In genomic region chr17:82257473-82257872, GRCh38 we compare ENCODE assay signal across 8 cellular contexts. TPM values are rescaled to one million over a fixed set of nuclear protein-coding genes. Genes with fewer than 3 reads are reported as not detected.
DNase-seq lines count a peak whose midpoint lies in the region; ATAC-seq and TF ChIP-seq lines count a peak whose summit lies in the region.

No MANE protein-coding gene starts in this region.

- H3K27ac Mint-ChIP-seq in progenitor cell of endocrine pancreas, result peak overlapping the region; percentile 81

- intact Hi-C loops in lower leg skin (cut with DNase I; ENCODE audit: low total_unique reads), result no loop called here

- ATAC-seq in esophagus mucosa, result peak; percentile 52
- ATAC-seq in HG03342 (IDR thresholded peaks at IDR 0.05; ENCODE audit: unreplicated experiment), result no peak
- no peak for ATAC-seq in HG03378 (IDR thresholded peaks at IDR 0.05; ENCODE audit: unreplicated experiment)

- no peak overlapping the region for H3K4me3 ChIP-seq in lower leg skin (ENCODE audit: low read depth, poor library complexity, severe bottlenecking)

- H3K4me1 Mint-ChIP-seq in progenitor cell of endocrine pancreas (ENCODE audit: low read depth), result no peaks in the 10 kb centered on the region

- TF ChIP-seq CTCF in progenitor cell of endocrine pancreas (IDR thresholded peaks at IDR 0.05; ENCODE audit: unreplicated experiment) (no peak), lower leg skin (IDR thresholded peaks at IDR 0.05) (no peak)

- H3K9me3 Mint-ChIP-seq in progenitor cell of endocrine pancreas (ENCODE audit: low read depth), result peaks cover 3% of the 10 kb centered on the region

- WGBS in lower leg skin, 2 donors, result 45 to 55% methylated on average over 10 of the region's 10 CpGs

- TF ChIP-seq POLR2A in lower leg skin (IDR thresholded peaks at IDR 0.05), result no peak

- H3K36me3 Mint-ChIP-seq in progenitor cell of endocrine pancreas (ENCODE audit: insufficient read depth), result peaks cover 53% of the 10 kb centered on the region

- H3K27me3 Mint-ChIP-seq in progenitor cell of endocrine pancreas, result no peaks in the 10 kb centered on the region

- DNase-seq in GM03348 (ENCODE audit: low spot score) (peak; percentile 53), progenitor cell of endocrine pancreas (ENCODE audit: low spot score, unreplicated experiment) (no peak), ecto neural progenitor cell (ENCODE audit: low spot score) (no peak), lower leg skin (ENCODE audit: low spot score in 2 of 2) (no peak)
- DNase-seq in activated CD8-positive, alpha-beta memory T cell treated with anti-CD3 and anti-CD28 coated beads for 1 hour (ENCODE audit: extremely low read depth in 1 of 2, low read depth in 1 of 2), result peak; percentile 57 to 59

- H3K4me3 Mint-ChIP-seq in progenitor cell of endocrine pancreas (ENCODE audit: low read depth), result no peak overlapping the region

RNA-seq across cellular contexts. Expression of gene CSNK1D, which starts 16.0 kb away (rescaled TPM):
- total RNA-seq in esophagus mucosa (65.7 TPM), progenitor cell of endocrine pancreas (224 and 227 TPM in 2 replicates), lower leg skin (10 to 100 TPM; 46.0 to 88.4 (median 56.4) TPM)

RNA-seq across cellular contexts. Expression of gene SLC16A3, which starts 28.6 kb away (rescaled TPM):
- total RNA-seq in esophagus mucosa (50.0 TPM), progenitor cell of endocrine pancreas (5.4 and 5.9 TPM in 2 replicates), lower leg skin (10 to 100 TPM; 10.0 to 18.5 (median 15.2) TPM)

RNA-seq across cellular contexts. Expression of gene CCDC57, which starts 44.8 kb away (rescaled TPM):
- total RNA-seq in esophagus mucosa (23.2 TPM), progenitor cell of endocrine pancreas (79.0 and 79.3 TPM in 2 replicates), lower leg skin (10 to 100 TPM; 16.0 to 33.5 (median 31.5) TPM)

RNA-seq across cellular contexts. Expression of gene CD7, which starts 59.9 kb away (rescaled TPM):
- total RNA-seq in esophagus mucosa (0.80 TPM), progenitor cell of endocrine pancreas (0.31 and 0.46 TPM in 2 replicates), lower leg skin (under 1 TPM in 2 of 4 donors, not detected in 2; 0.45 to 0.99 TPM)

Comparison
In these comparisons a context has a peak if more than half of its experiments do, and no peak if none do; other contexts are left out.
1. DNase-seq: peak in GM03348 (single experiment) and activated CD8-positive, alpha-beta memory T cell treated with anti-CD3 and anti-CD28 coated beads for 1 hour (2 of 2); none in progenitor cell of endocrine pancreas (single experiment), ecto neural progenitor cell (single experiment) and lower leg skin (0 of 2).